Comparison of ENCODE assay signal across 7 cellular contexts in the genomic region with DNA sequence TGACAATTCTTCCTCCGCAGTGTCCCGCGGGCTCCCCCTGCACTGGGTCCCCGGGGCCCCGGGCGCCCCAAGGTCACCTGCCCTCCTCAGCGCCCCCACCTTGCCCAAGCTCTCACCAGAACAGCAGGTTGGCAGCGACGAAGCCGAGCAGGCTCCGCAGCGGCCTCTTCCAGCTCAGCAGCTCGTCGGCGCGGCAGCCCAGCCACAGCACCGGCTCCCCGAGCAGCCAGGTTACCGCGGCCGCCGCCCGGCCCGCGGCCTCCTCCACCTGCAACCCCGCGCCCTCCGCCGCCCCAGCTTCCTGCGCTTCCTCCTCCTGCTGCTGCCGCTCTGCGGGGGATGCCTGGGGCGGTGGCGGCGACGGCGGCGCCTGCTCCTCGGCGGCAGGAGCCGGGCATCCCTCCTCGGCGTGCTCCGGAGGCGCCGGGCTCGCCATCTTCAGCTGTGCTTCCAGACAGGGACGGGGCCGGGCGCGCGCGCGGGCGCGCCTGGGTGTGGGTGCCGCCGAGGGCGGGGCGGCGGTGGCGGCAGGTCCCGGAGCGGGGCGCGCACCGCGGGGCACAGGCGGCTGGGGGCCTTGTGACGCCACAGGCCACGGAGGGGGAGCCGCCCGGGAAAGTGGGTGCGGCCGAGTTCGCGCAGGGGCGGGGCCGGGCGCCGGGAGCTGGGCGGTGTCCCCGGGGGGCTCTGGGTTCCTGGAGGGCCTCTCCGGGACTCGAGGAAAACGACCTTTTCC.
DNase-seq lines count a peak whose midpoint lies in the region; ATAC-seq lines count a peak whose summit lies in the region.

A gene with protein sequence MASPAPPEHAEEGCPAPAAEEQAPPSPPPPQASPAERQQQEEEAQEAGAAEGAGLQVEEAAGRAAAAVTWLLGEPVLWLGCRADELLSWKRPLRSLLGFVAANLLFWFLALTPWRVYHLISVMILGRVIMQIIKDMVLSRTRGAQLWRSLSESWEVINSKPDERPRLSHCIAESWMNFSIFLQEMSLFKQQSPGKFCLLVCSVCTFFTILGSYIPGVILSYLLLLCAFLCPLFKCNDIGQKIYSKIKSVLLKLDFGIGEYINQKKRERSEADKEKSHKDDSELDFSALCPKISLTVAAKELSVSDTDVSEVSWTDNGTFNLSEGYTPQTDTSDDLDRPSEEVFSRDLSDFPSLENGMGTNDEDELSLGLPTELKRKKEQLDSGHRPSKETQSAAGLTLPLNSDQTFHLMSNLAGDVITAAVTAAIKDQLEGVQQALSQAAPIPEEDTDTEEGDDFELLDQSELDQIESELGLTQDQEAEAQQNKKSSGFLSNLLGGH (minus strand): TSS at position 462 of the 736 bp plus-strand sequence. CDS start 26 bp downstream, at position 436.

- ATAC-seq in GM18508 (IDR thresholded peaks at IDR 0.05; ENCODE audit: insufficient read depth, unreplicated experiment) = peak; percentile 36
- ATAC-seq in HG02678 (IDR thresholded peaks at IDR 0.05; ENCODE audit: unreplicated experiment) = peak; percentile 68

- DNase-seq in NCI-H2227 (lab: John Stamatoyannopoulos, UW; ENCODE audit: unreplicated experiment) = peak; percentile 68
- DNase-seq in activated CD8-positive, alpha-beta memory T cell treated with anti-CD3 and anti-CD28 coated beads, Interleukin-2, amount 50 U/mL, for 1 hour (ENCODE audit: extremely low read depth) = peak; percentile 62
- DNase-seq in epidermal melanocyte (ENCODE audit: insufficient read length, low spot score) = peak; percentile 34
- DNase-seq in stimulated activated CD8-positive, alpha-beta memory T cell treated with anti-CD3 and anti-CD28 coated beads, Interleukin-7, amount 100 ng/mL, for 1 hour (ENCODE audit: low read depth in 2 of 2) = peak; percentile 67 to 70

- no peaks in the 10 kb centered on the region for H3K27me3 ChIP-seq in muscle layer of colon (ENCODE audit: control insufficient read depth in 1 of 2, insufficient read depth in 2 of 2, low read length in 2 of 2)

- H3K9ac ChIP-seq in muscle layer of colon (ENCODE audit: low read length) = peak within 1 kb of the TSS; percentile 39

- peak within 1 kb of the TSS; percentile 63 for H3K27ac ChIP-seq in muscle layer of colon (ENCODE audit: low read depth, low read length)

- peak within 1 kb of the TSS; percentile 70 to 85 for H3K4me3 ChIP-seq in muscle layer of colon (ENCODE audit: low read depth in 1 of 2, low read length in 2 of 2)

- H3K36me3 ChIP-seq in muscle layer of colon (ENCODE audit: insufficient read depth, low read length) = no peaks in the 10 kb centered on the region

- H3K9me3 ChIP-seq in muscle layer of colon (ENCODE audit: low read length) = no peaks in the 10 kb centered on the region

- peaks cover 7% of the 10 kb centered on the region for H3K4me1 ChIP-seq in muscle layer of colon (ENCODE audit: insufficient read depth, low read length)

Comparison
In these comparisons a context has a peak if more than half of its experiments do, and no peak if none do; other contexts are left out.
1. Peak in every context shown above with its lines: DNase-seq, ATAC-seq, H3K4me3 ChIP-seq and H3K27ac ChIP-seq.